8 cellular contexts compared by ENCODE assay signal in genomic region chr2:26185304-26185928, GRCh38. TPM values are rescaled to one million over a fixed set of nuclear protein-coding genes. Genes with fewer than 3 reads are reported as not detected.
DNase-seq lines count a peak whose midpoint lies in the region; ATAC-seq, FAIRE-seq and TF ChIP-seq lines count a peak whose summit lies in the region.

No MANE protein-coding gene starts in this region.

- DNase-seq in right atrium auricular region (ENCODE audit: low spot score) (no peak), Right ventricle myocardium inferior (ENCODE audit: missing footprints) (no peak), bronchial epithelial cell (ENCODE audit: low read depth) (no peak), uterus (no peak), NCI-H2171 (lab: John Stamatoyannopoulos, UW) (no peak), T-helper 9 cell (no peak)

- H3K27ac ChIP-seq in right atrium auricular region: peak overlapping the region; percentile 59 to 60
- H3K27ac ChIP-seq in uterus: peak overlapping the region; percentile 64 to 78

- H3K36me3 ChIP-seq in right atrium auricular region: no peaks in the 10 kb centered on the region
- no peaks in the 10 kb centered on the region for H3K36me3 ChIP-seq in bronchial epithelial cell (ENCODE audit: control insufficient read depth, insufficient read depth, low read length)
- no peaks in the 10 kb centered on the region for H3K36me3 ChIP-seq in mucosa of stomach (ENCODE audit: control insufficient read depth, insufficient read depth, low read length)
- H3K36me3 ChIP-seq in uterus: no peaks in the 10 kb centered on the region

- H3K4me1 ChIP-seq in right atrium auricular region: peaks cover 0 to 15% of the 10 kb centered on the region in 2 donors
- H3K4me1 ChIP-seq in mucosa of stomach (ENCODE audit: control insufficient read depth, insufficient read depth, low read length): peaks cover 14% of the 10 kb centered on the region
- no peaks in the 10 kb centered on the region for H3K4me1 ChIP-seq in uterus

- peak overlapping the region; percentile 68 for H3K9ac ChIP-seq in mucosa of stomach (ENCODE audit: low read length)

- H3K4me3 ChIP-seq in right atrium auricular region: peak overlapping the region; percentile 61 to 63
- peak overlapping the region; percentile 18 for H3K4me3 ChIP-seq in bronchial epithelial cell (ENCODE audit: low read depth, low read length)
- peak overlapping the region; percentile 31 for H3K4me3 ChIP-seq in mucosa of stomach (ENCODE audit: low read length)
- peak overlapping the region; percentile 43 to 56 for H3K4me3 ChIP-seq in uterus

- no peak for ATAC-seq in Right ventricle myocardium inferior
- no peak for ATAC-seq in GM18505 (IDR thresholded peaks at IDR 0.05; ENCODE audit: unreplicated experiment)

- no peak for FAIRE-seq in bronchial epithelial cell (lab: Jason Lieb, UNC)

- H3K27me3 ChIP-seq in right atrium auricular region (no peaks in the 10 kb centered on the region), bronchial epithelial cell (ENCODE audit: control insufficient read depth, insufficient read depth, low read length) (no peaks in the 10 kb centered on the region), mucosa of stomach (ENCODE audit: control insufficient read depth, insufficient read depth, low read length) (peaks cover 6% of the 10 kb centered on the region), uterus (no peaks in the 10 kb centered on the region)

- TF ChIP-seq CTCF in right atrium auricular region (IDR thresholded peaks at IDR 0.05): no peak
- no peak for TF ChIP-seq CTCF in bronchial epithelial cell (IDR thresholded peaks at IDR 0.05; ENCODE audit: insufficient read depth, low read length, severe bottlenecking)
- TF ChIP-seq CTCF in uterus (IDR thresholded peaks at IDR 0.05): no peak

- no peaks in the 10 kb centered on the region for H3K9me3 ChIP-seq in right atrium auricular region
- no peaks in the 10 kb centered on the region for H3K9me3 ChIP-seq in mucosa of stomach (ENCODE audit: control insufficient read depth, low read length)
- H3K9me3 ChIP-seq in uterus: no peaks in the 10 kb centered on the region

- TF ChIP-seq POLR2A in uterus (IDR thresholded peaks at IDR 0.05): no peak
- no peak for TF ChIP-seq POLR2A in GM18505 (IDR thresholded peaks at IDR 0.05; ENCODE audit: borderline replicate concordance, extremely low read depth, insufficient read depth, insufficient read length)

- intact Hi-C loops in Right ventricle myocardium inferior (cut with DNase I) (no loop called here), uterus (cut with DNase I; ENCODE audit: low total_unique reads) (loop anchor here (10.0 kb wide), 1 partner anchor 201 kb away; the partner anchor contains the start of gene KIF3C)

RNA-seq across cellular contexts. Expression of gene GAREM2, which starts 12.5 kb away (rescaled TPM):
- total RNA-seq in right atrium auricular region (10 to 100 TPM in 1 of 2 donors, 1 to 10 TPM in 1; 3.0 to 48.4 TPM), Right ventricle myocardium inferior (1.4 TPM), bronchial epithelial cell (under 0.01 and 0.13 TPM in 2 replicates), uterus (1 to 10 TPM in 3 of 4 donors, under 1 TPM in 1; under 0.01 to 5.1 (median 2.2) TPM)

RNA-seq across cellular contexts. Expression of gene HADHA, which starts 59.0 kb away (rescaled TPM):
- total RNA-seq in right atrium auricular region (100 to 1,000 TPM; 333 to 364 TPM), Right ventricle myocardium inferior (764 TPM), bronchial epithelial cell (140 and 155 TPM in 2 replicates), uterus (100 to 1,000 TPM in 2 of 4 donors, 10 to 100 TPM in 2; 93.8 to 151 (median 110) TPM)

RNA-seq across cellular contexts. Expression of gene HADHB, which starts 59.3 kb away (rescaled TPM):
- total RNA-seq in right atrium auricular region (100 to 1,000 TPM; 756 to 770 TPM), Right ventricle myocardium inferior (1,782 TPM), bronchial epithelial cell (105 and 135 TPM in 2 replicates), uterus (100 to 1,000 TPM in 2 of 4 donors, 10 to 100 TPM in 2; 45.3 to 126 (median 82.5) TPM)
